9 cellular contexts compared by ENCODE assay signal in genomic region chr16:66269631-66270332, GRCh38.
DNase-seq lines count a peak whose midpoint lies in the region; ATAC-seq, FAIRE-seq and TF ChIP-seq lines count a peak whose summit lies in the region.
"Had no signal": no experiment of that assay in that cellular context is flagged by ENCODE, and none has a peak within 500 bp of the region (broad histone marks: within the 10 kb centered on the region; RNA-seq: fewer than 3 reads in every experiment).

No MANE protein-coding gene starts in this region.

- dilution Hi-C loops in keratinocyte (cut with MboI; ENCODE audit: extremely low pct_ligation_motif_present, low sequenced_read_pairs), result no loop called here

- no peaks in the 10 kb centered on the region for H3K36me3 ChIP-seq in HCT116 (ENCODE audit: control insufficient read depth in 1 of 2, insufficient read depth in 2 of 2, low read length in 2 of 2)
- H3K36me3 ChIP-seq in astrocyte (ENCODE audit: insufficient read depth, low read length), result no peaks in the 10 kb centered on the region
- no peaks in the 10 kb centered on the region for H3K36me3 ChIP-seq in keratinocyte (ENCODE audit: control insufficient read depth in 2 of 2, extremely low read depth in 1 of 2, insufficient read depth in 2 of 2, low read length in 2 of 2)
- H3K36me3 ChIP-seq in stomach smooth muscle (ENCODE audit: control insufficient read depth in 2 of 2, insufficient read depth in 2 of 2, low read length in 2 of 2), result no peaks in the 10 kb centered on the region
- H3K36me3 ChIP-seq: HAP-1 had no signal

- no peak for TF ChIP-seq POLR2A in HCT116 (IDR thresholded peaks at IDR 0.05; ENCODE audit: borderline replicate concordance, extremely low read depth, insufficient read depth, insufficient read length)

- no peak overlapping the region for H3K27ac Mint-ChIP-seq in astrocyte (ENCODE audit: unreplicated experiment)

- no peak overlapping the region for H3K9ac ChIP-seq in HCT116 (ENCODE audit: low read length)
- H3K9ac ChIP-seq in astrocyte (ENCODE audit: low read length), result peak overlapping the region; percentile 65
- no peak overlapping the region for H3K9ac ChIP-seq in keratinocyte (ENCODE audit: control insufficient read depth, extremely low read depth, insufficient read depth, low read length)
- peak overlapping the region in 1 of 2 donors; percentile 42 for H3K9ac ChIP-seq in stomach smooth muscle (ENCODE audit: low read length in 2 of 2)

- H3K9me3 ChIP-seq in HCT116 (ENCODE audit: control insufficient read depth in 1 of 2, insufficient read depth in 1 of 2, low read depth in 1 of 2, low read length in 2 of 2), result no peaks in the 10 kb centered on the region
- H3K9me3 ChIP-seq in astrocyte (ENCODE audit: insufficient read depth, low read depth, low read length), result no peaks in the 10 kb centered on the region
- H3K9me3 ChIP-seq in keratinocyte (ENCODE audit: control insufficient read depth, low read depth, low read length), result no peaks in the 10 kb centered on the region
- H3K9me3 ChIP-seq in stomach smooth muscle (ENCODE audit: control insufficient read depth in 2 of 2, low read length in 2 of 2), result no peaks in the 10 kb centered on the region
- H3K9me3 ChIP-seq: HAP-1 had no signal

- BruUV-seq in HCT116 (replicated peaks; lab: Mats Ljungman, UMichigan), result no TSS peak

- H3K4me2 ChIP-seq in HCT116 (ENCODE audit: low read length), result peak overlapping the region; percentile 68
- H3K4me2 ChIP-seq in astrocyte (ENCODE audit: low read length), result peak overlapping the region; percentile 72
- peak overlapping the region; percentile 53 for H3K4me2 ChIP-seq in keratinocyte (ENCODE audit: control insufficient read depth, extremely low read depth, insufficient read depth, low read depth, low read length)

- CTCF ChIA-PET in HCT116 (lab: Charles Lee), result interaction anchor here (1.0 kb wide), 1 partner anchor 44 kb away, joined by 4 read pairs; no protein-coding TSS in a partner anchor

- POLR2A ChIA-PET in HCT116 (lab: Charles Lee), result no interaction called here

- intact Hi-C loops in HCT116 (cut with micrococcal nuclease), result loop anchor here (5.0 kb wide), 1 partner anchor 1142 kb away; no protein-coding TSS in a partner anchor

- peaks cover 4 to 19% of the 10 kb centered on the region in 2 experiments; a peak in 3 of 4 replicates for H3K4me1 ChIP-seq in HCT116 (ENCODE audit: control insufficient read depth in 1 of 2, insufficient read depth in 2 of 2, low read length in 2 of 2)
- peaks cover 42% of the 10 kb centered on the region for H3K4me1 ChIP-seq in astrocyte (ENCODE audit: insufficient read depth, low read length)
- peaks cover 29% of the 10 kb centered on the region for H3K4me1 ChIP-seq in keratinocyte (ENCODE audit: control insufficient read depth, extremely low read depth, insufficient read depth, low read length)
- peaks cover 17% of the 10 kb centered on the region for H3K4me1 ChIP-seq in stomach smooth muscle (ENCODE audit: control insufficient read depth, insufficient read depth, low read length)
- H3K4me1 ChIP-seq: HAP-1 had no signal

- DNase-seq in HCT116 (ENCODE audit: low read depth, low spot score), result no peak
- no peak for DNase-seq in astrocyte (ENCODE audit: low read depth)
- no peak for DNase-seq in keratinocyte (ENCODE audit: low read depth, low spot score)
- no peak for DNase-seq in activated effector memory CD4-positive, alpha-beta T cell treated with Interleukin-2 at 50 U/mL for 16 hours
- no peak for DNase-seq in kidney glomerular epithelial cell (lab: John Stamatoyannopoulos, UW)
- DNase-seq in A172 (ENCODE audit: low spot score), result no peak

- H4K20me1 ChIP-seq in HCT116 (ENCODE audit: insufficient read depth) (no peaks in the 10 kb centered on the region), astrocyte (ENCODE audit: insufficient read depth, low read length) (no peaks in the 10 kb centered on the region), keratinocyte (ENCODE audit: control insufficient read depth, extremely low read depth, insufficient read depth, low read length) (no peaks in the 10 kb centered on the region)

- H3K36me3 Mint-ChIP-seq in astrocyte (ENCODE audit: low read depth, unreplicated experiment), result peaks cover 1% of the 10 kb centered on the region

- H3K4me1 Mint-ChIP-seq in astrocyte (ENCODE audit: low read depth, unreplicated experiment), result peaks cover 14% of the 10 kb centered on the region

- H3K4me3 Mint-ChIP-seq in astrocyte (ENCODE audit: unreplicated experiment), result peak overlapping the region; percentile 35

- no peaks in the 10 kb centered on the region for H3K9me3 Mint-ChIP-seq in astrocyte (ENCODE audit: unreplicated experiment)

- ATAC-seq in HCT116 (no peak), HG02852 (IDR thresholded peaks at IDR 0.05; ENCODE audit: unreplicated experiment) (no peak)

- H3K79me2 ChIP-seq in HCT116 (ENCODE audit: insufficient read depth, low read length), result no peaks in the 10 kb centered on the region
- no peaks in the 10 kb centered on the region for H3K79me2 ChIP-seq in astrocyte (ENCODE audit: insufficient read depth, low read length)
- H3K79me2 ChIP-seq in keratinocyte (ENCODE audit: control insufficient read depth, insufficient read depth, low read length), result no peaks in the 10 kb centered on the region

- peak overlapping the region; percentile 22 to 29; a peak in 3 of 4 replicates for H3K4me3 ChIP-seq in HCT116 (replicated peaks in 1 of 2; ENCODE audit: low read depth in 1 of 2, low read length in 2 of 2)
- H3K4me3 ChIP-seq in astrocyte (ENCODE audit: insufficient read depth, low read depth, low read length), result peak overlapping the region; percentile 22
- peak overlapping the region in 1 of 3 experiments; percentile 12 for H3K4me3 ChIP-seq in keratinocyte (ENCODE audit: control insufficient read depth in 2 of 3, extremely low read depth in 1 of 3, insufficient read depth in 2 of 3, low read depth in 1 of 3, low read length in 3 of 3)
- peak overlapping the region; percentile 55 to 69 for H3K4me3 ChIP-seq in stomach smooth muscle (ENCODE audit: low read length in 2 of 2)
- H3K4me3 ChIP-seq: HAP-1 had no signal

- H2AFZ ChIP-seq in HCT116 (ENCODE audit: low read depth, low read length, poor library complexity, severe bottlenecking) (peak overlapping the region; percentile 48), astrocyte (ENCODE audit: low read depth, low read length) (peak overlapping the region; percentile 74), keratinocyte (ENCODE audit: control insufficient read depth, low read length) (peak overlapping the region; percentile 62)

- H3K27me3 Mint-ChIP-seq in astrocyte (ENCODE audit: low read depth, unreplicated experiment), result peaks cover 33% of the 10 kb centered on the region

- no peaks in the 10 kb centered on the region for H3K9me1 ChIP-seq in keratinocyte (ENCODE audit: control insufficient read depth, extremely low read depth, insufficient read depth, low read length)

- H3K27me3 ChIP-seq in HCT116 (ENCODE audit: insufficient read depth, low read length) (no peaks in the 10 kb centered on the region), astrocyte (ENCODE audit: insufficient read depth, low read length) (no peaks in the 10 kb centered on the region), keratinocyte (ENCODE audit: control insufficient read depth, extremely low read depth, insufficient read depth, low read length) (no peaks in the 10 kb centered on the region), stomach smooth muscle (ENCODE audit: control insufficient read depth in 1 of 2, insufficient read depth in 2 of 2, low read length in 2 of 2) (no peaks in the 10 kb centered on the region)

- H3K9me2 ChIP-seq in HCT116 (ENCODE audit: insufficient read depth), result no peaks in the 10 kb centered on the region

- RAD21 ChIA-PET in HCT116 (lab: Charles Lee; ENCODE audit: low non-redundant PET in 1 of 2, low total read pairs in 2 of 2, uncharacterized antibody in 2 of 2, unreplicated experiment in 2 of 2), result no interaction called here

- TF ChIP-seq CTCF in HCT116 (IDR thresholded peaks at IDR 0.05 in 2 of 3, conservative IDR thresholded peaks at IDR 0.05 in 1 of 3; ENCODE audit: borderline replicate concordance in 1 of 3, insufficient read depth in 1 of 3, low read depth in 2 of 3, low read length in 2 of 3) (no peak), astrocyte (IDR thresholded peaks at IDR 0.05; ENCODE audit: insufficient read depth, low read depth, low read length) (no peak), keratinocyte (optimal IDR thresholded peaks at IDR 0.05 in 1 of 3, IDR thresholded peaks at IDR 0.05 in 1 of 3, conservative IDR thresholded peaks at IDR 0.05 in 1 of 3; ENCODE audit: extremely low read depth in 1 of 3, insufficient read depth in 2 of 3, low read length in 3 of 3) (no peak)

- no peak for FAIRE-seq in astrocyte (lab: Jason Lieb, UNC)
- FAIRE-seq in keratinocyte (lab: Jason Lieb, UNC), result no peak

- H3K27ac ChIP-seq in HCT116 (ENCODE audit: low read depth, low read length) (no peak overlapping the region), astrocyte (ENCODE audit: low read depth, low read length) (peak overlapping the region; percentile 37), keratinocyte (ENCODE audit: control insufficient read depth, insufficient read depth, low read length) (no peak overlapping the region), stomach smooth muscle (ENCODE audit: low read length) (no peak overlapping the region)

- TF ChIP-seq RAD21 in HCT116 (IDR thresholded peaks at IDR 0.05; ENCODE audit: low read depth), result no peak

TF ChIP-seq in HCT116, 20 proteins besides CTCF, POLR2A, EP300 and RAD21 (continues in another document):
- TF ChIP-seq ATF3 (IDR thresholded peaks at IDR 0.05) (no peak), ELF1 (IDR thresholded peaks at IDR 0.05; ENCODE audit: borderline replicate concordance, low read depth) (no peak), ZBTB33 (IDR thresholded peaks at IDR 0.05; ENCODE audit: extremely low read depth, insufficient replicate concordance, low read length) (no peak), YY1 (IDR thresholded peaks at IDR 0.05; ENCODE audit: extremely low read depth, insufficient replicate concordance, low read depth, low read length) (no peak)
